In genomic region chr10:78450239-78450638, GRCh38 we compare ENCODE assay signal across 14 cellular contexts.
A peak's percentile ranks its signal among the peaks of the same experiment; 100 is the strongest.
DNase-seq lines count a peak whose midpoint lies in the region; TF ChIP-seq lines count a peak whose summit lies in the region.
"Had no signal": no experiment of that assay in that cellular context is flagged by ENCODE, and none has a peak within 500 bp of the region (broad histone marks: within the 10 kb centered on the region; RNA-seq: fewer than 3 reads in every experiment).

No MANE protein-coding gene starts in this region.

- CTCF ChIA-PET in MCF 10A (lab: Yijun Ruan, JAX): interaction anchor here (1.2 kb wide), 1 partner anchor 22 kb away, joined by 5 read pairs; no protein-coding TSS in a partner anchor

- peaks cover 6 to 8% (median 7%) of the 10 kb centered on the region in 3 donors for H3K27me3 Mint-ChIP-seq in CD14-positive monocyte (ENCODE audit: low read depth in 3 of 3)
- peaks cover 89% of the 10 kb centered on the region for H3K27me3 Mint-ChIP-seq in MCF 10A (ENCODE audit: insufficient read depth, unreplicated experiment)

- no peaks in the 10 kb centered on the region for H3K9me3 ChIP-seq in Loucy (ENCODE audit: insufficient read depth, low read depth, low read length)
- no peaks in the 10 kb centered on the region for H3K9me3 ChIP-seq in mesenchymal stem cell (ENCODE audit: control insufficient read depth, low read length)

- H3F3A ChIP-seq in Loucy (ENCODE audit: low read depth): no peaks in the 10 kb centered on the region

- H3K79me1 ChIP-seq in mesenchymal stem cell (replicated peaks; ENCODE audit: low read length, poor library complexity, severe bottlenecking): no peaks in the 10 kb centered on the region

- no peak overlapping the region for H3K18ac ChIP-seq in mesenchymal stem cell (ENCODE audit: low read depth in 1 of 2, low read length in 2 of 2)

- TF ChIP-seq CTCF in CD14-positive monocyte (IDR thresholded peaks at IDR 0.05) (no peak), Loucy (conservative IDR thresholded peaks at IDR 0.05; ENCODE audit: low read length) (no peak), MCF 10A (IDR thresholded peaks at IDR 0.05; ENCODE audit: unreplicated experiment) (no peak)

- no peak overlapping the region for H3K4me3 Mint-ChIP-seq in CD14-positive monocyte
- no peak overlapping the region for H3K4me3 Mint-ChIP-seq in MCF 10A (ENCODE audit: unreplicated experiment)
- H3K4me3 Mint-ChIP-seq: B cell, GM23338, H9 had no signal

- H3K27ac Mint-ChIP-seq in CD14-positive monocyte (no peak overlapping the region), MCF 10A (ENCODE audit: low read depth, unreplicated experiment) (no peak overlapping the region)
- H3K27ac Mint-ChIP-seq: B cell; CD4-positive, alpha-beta memory T cell; GM23338; H9 had no signal

- H3K36me3 Mint-ChIP-seq in CD14-positive monocyte (no peaks in the 10 kb centered on the region), MCF 10A (ENCODE audit: insufficient read depth, unreplicated experiment) (no peaks in the 10 kb centered on the region)
- H3K36me3 Mint-ChIP-seq: CD4-positive, alpha-beta memory T cell had no signal

- no peak overlapping the region for H3K14ac ChIP-seq in mesenchymal stem cell (ENCODE audit: low read length in 2 of 2)

- H3K4me1 Mint-ChIP-seq in CD14-positive monocyte: no peaks in the 10 kb centered on the region
- no peaks in the 10 kb centered on the region for H3K4me1 Mint-ChIP-seq in MCF 10A (ENCODE audit: insufficient read depth, unreplicated experiment)
- H3K4me1 Mint-ChIP-seq: B cell; CD4-positive, alpha-beta memory T cell had no signal

- H3K4me3 ChIP-seq in Loucy (ENCODE audit: low read length, poor library complexity, severe bottlenecking): peak overlapping the region; percentile 36
- no peak overlapping the region for H3K4me3 ChIP-seq in mesenchymal stem cell (ENCODE audit: insufficient read depth in 1 of 2, low read depth in 1 of 2, low read length in 2 of 2)
- H3K4me3 ChIP-seq: GM12878, GM23338 had no signal

- intact Hi-C loops in CD14-positive monocyte (cut with micrococcal nuclease) (no loop called here), posterior vena cava (cut with DNase I) (no loop called here), MCF 10A (cut with micrococcal nuclease) (no loop called here)

- H3K9me2 ChIP-seq in Loucy (replicated peaks; ENCODE audit: low read depth, low read length): no peaks in the 10 kb centered on the region

- H3K4ac ChIP-seq in mesenchymal stem cell (ENCODE audit: low read depth in 1 of 2, low read length in 2 of 2): no peak overlapping the region

- POLR2A ChIA-PET in MCF 10A (lab: Yijun Ruan, JAX): interaction anchor here (1.0 kb wide), 1 partner anchor 18 kb away, joined by 4 read pairs; no protein-coding TSS in a partner anchor

- H2AK5ac ChIP-seq in mesenchymal stem cell (ENCODE audit: low read length, severe bottlenecking): no peak overlapping the region

- H4K20me1 ChIP-seq in Loucy (ENCODE audit: insufficient read depth, low read length, poor library complexity, severe bottlenecking): no peaks in the 10 kb centered on the region

- H2BK5ac ChIP-seq in mesenchymal stem cell (ENCODE audit: low read depth, low read length, poor library complexity, severe bottlenecking): no peak overlapping the region

- H3K27me3 ChIP-seq in Loucy (ENCODE audit: insufficient read depth, low read length, poor library complexity, severe bottlenecking) (no peaks in the 10 kb centered on the region), mesenchymal stem cell (ENCODE audit: control insufficient read depth in 1 of 2, insufficient read depth in 1 of 2, low read length in 2 of 2) (peaks cover 10 to 32% of the 10 kb centered on the region in 2 experiments)

- WGBS in mesenchymal stem cell: 59% methylated on average over 3 of the region's 3 CpGs

- H3K9ac ChIP-seq in Loucy (ENCODE audit: low read depth, low read length, poor library complexity, severe bottlenecking) (no peak overlapping the region), mesenchymal stem cell (ENCODE audit: low read length) (no peak overlapping the region)

- no peak overlapping the region for H2BK120ac ChIP-seq in mesenchymal stem cell (ENCODE audit: low read depth, low read length)

- no peak overlapping the region for H2BK12ac ChIP-seq in mesenchymal stem cell (ENCODE audit: low read length in 2 of 2)

- BruUV-seq in MCF 10A (replicated peaks; lab: Mats Ljungman, UMichigan): no TSS peak

- H4K91ac ChIP-seq in mesenchymal stem cell (ENCODE audit: low read length): no peak overlapping the region

- H2BK15ac ChIP-seq in mesenchymal stem cell (ENCODE audit: low read depth, poor library complexity, severe bottlenecking): no peak overlapping the region

- H3K36me3 ChIP-seq in Loucy (ENCODE audit: insufficient read depth, low read length) (no peaks in the 10 kb centered on the region), mesenchymal stem cell (ENCODE audit: control insufficient read depth in 1 of 2, insufficient read depth in 2 of 2, low read depth in 1 of 2, low read length in 2 of 2) (no peaks in the 10 kb centered on the region)

- no peak overlapping the region for H3K27ac ChIP-seq in mesenchymal stem cell (ENCODE audit: low read length, poor library complexity, severe bottlenecking)

- H3K9me3 Mint-ChIP-seq in CD14-positive monocyte (peaks cover 0 to 3% (median 0%) of the 10 kb centered on the region in 7 donors), MCF 10A (ENCODE audit: unreplicated experiment) (no peaks in the 10 kb centered on the region)
- H3K9me3 Mint-ChIP-seq: CD4-positive, alpha-beta memory T cell; GM23338; H9 had no signal

- H3K23ac ChIP-seq in mesenchymal stem cell (ENCODE audit: low read length in 2 of 2): no peak overlapping the region

- H2AFZ ChIP-seq in Loucy (ENCODE audit: low read length) (no peak overlapping the region), mesenchymal stem cell (ENCODE audit: low read depth, low read length) (no peak overlapping the region)
- H2AFZ ChIP-seq: GM23338 had no signal

- H3K79me2 ChIP-seq in Loucy (ENCODE audit: insufficient read depth, low read length): no peaks in the 10 kb centered on the region

- H3K4me1 ChIP-seq in Loucy (ENCODE audit: insufficient read depth, low read length, poor library complexity, severe bottlenecking) (peaks cover 10% of the 10 kb centered on the region), mesenchymal stem cell (ENCODE audit: control insufficient read depth, insufficient read depth, low read depth, low read length) (no peaks in the 10 kb centered on the region)

- H3K4me2 ChIP-seq in Loucy (ENCODE audit: low read depth, low read length, poor library complexity, severe bottlenecking) (peak overlapping the region; percentile 36), mesenchymal stem cell (ENCODE audit: low read length, poor library complexity, severe bottlenecking) (no peak overlapping the region)

- peak; percentile 3 for DNase-seq in CD14-positive monocyte (ENCODE audit: low spot score)
- DNase-seq in mesenchymal stem cell: peak; percentile 35
- peak; percentile 25 for DNase-seq in posterior vena cava (ENCODE audit: low spot score)
- no peak for DNase-seq in amniotic stem cell (lab: John Stamatoyannopoulos, UW)
- no peak for DNase-seq in NOMO-1 (lab: John Stamatoyannopoulos, UW; ENCODE audit: unreplicated experiment in 2 of 2)
- no peak for DNase-seq in MCF 10A (ENCODE audit: unreplicated experiment)
- DNase-seq: C1 segment of cervical spinal cord; CD4-positive, alpha-beta memory T cell; DMS79 had no signal

- no peak overlapping the region for H4K8ac ChIP-seq in mesenchymal stem cell (ENCODE audit: low read length)

Comparison
In these comparisons a context has a peak if more than half of its experiments do, and no peak if none do; other contexts are left out.
1. DNase-seq: peak in CD14-positive monocyte (single experiment), mesenchymal stem cell (single experiment) and posterior vena cava (single experiment); none in amniotic stem cell (single experiment), NOMO-1 (0 of 2) and MCF 10A (single experiment).